8 cellular contexts compared by ENCODE assay signal in genomic region chr12:8780389-8780788, GRCh38. TPM values are rescaled to one million over a fixed set of nuclear protein-coding genes. Genes with fewer than 3 reads are reported as not detected.
A peak's percentile ranks its signal among the peaks of the same experiment; 100 is the strongest.
DNase-seq lines count a peak whose midpoint lies in the region; ATAC-seq, FAIRE-seq and TF ChIP-seq lines count a peak whose summit lies in the region.

No MANE protein-coding gene starts in this region.

- peaks cover 1 to 3% of the 10 kb centered on the region in 2 experiments for H3K36me3 ChIP-seq in keratinocyte (ENCODE audit: control insufficient read depth in 2 of 2, extremely low read depth in 1 of 2, insufficient read depth in 2 of 2, low read length in 2 of 2)

- no peaks in the 10 kb centered on the region for H3K4me1 Mint-ChIP-seq in HFFc6 (ENCODE audit: low read depth)
- peaks cover 46% of the 10 kb centered on the region for H3K4me1 Mint-ChIP-seq in WTC11

- no peaks in the 10 kb centered on the region for H3K4me1 ChIP-seq in keratinocyte (ENCODE audit: control insufficient read depth, extremely low read depth, insufficient read depth, low read length)

- no peak overlapping the region for H3K27ac Mint-ChIP-seq in HFFc6
- peak overlapping the region; percentile 54 for H3K27ac Mint-ChIP-seq in WTC11

- POLR2A ChIA-PET in WTC11 (lab: Charles Lee), result interaction anchor here (0.6 kb wide), 1 partner anchor 35 kb away, joined by 4 read pairs; no protein-coding TSS in a partner anchor

- H3K9me1 ChIP-seq in keratinocyte (ENCODE audit: control insufficient read depth, extremely low read depth, insufficient read depth, low read length), result no peaks in the 10 kb centered on the region

- no peaks in the 10 kb centered on the region for H3K27me3 ChIP-seq in keratinocyte (ENCODE audit: control insufficient read depth, extremely low read depth, insufficient read depth, low read length)

- H3K4me2 ChIP-seq in keratinocyte (ENCODE audit: control insufficient read depth, extremely low read depth, insufficient read depth, low read depth, low read length), result no peak overlapping the region

- no peak overlapping the region for H3K4me3 ChIP-seq in keratinocyte (ENCODE audit: control insufficient read depth in 2 of 3, extremely low read depth in 1 of 3, insufficient read depth in 2 of 3, low read depth in 1 of 3, low read length in 3 of 3)

- no peak overlapping the region for H3K9ac ChIP-seq in keratinocyte (ENCODE audit: control insufficient read depth, extremely low read depth, insufficient read depth, low read length)

- H3K9me3 Mint-ChIP-seq in HFFc6 (no peaks in the 10 kb centered on the region), WTC11 (no peaks in the 10 kb centered on the region)

- no peaks in the 10 kb centered on the region for H3K79me2 ChIP-seq in keratinocyte (ENCODE audit: control insufficient read depth, insufficient read depth, low read length)

- TF ChIP-seq CTCF in HFFc6 (IDR thresholded peaks at IDR 0.05) (peak; percentile 64), WTC11 (IDR thresholded peaks at IDR 0.05) (no peak), keratinocyte (optimal IDR thresholded peaks at IDR 0.05 in 1 of 3, IDR thresholded peaks at IDR 0.05 in 1 of 3, conservative IDR thresholded peaks at IDR 0.05 in 1 of 3; ENCODE audit: extremely low read depth in 1 of 3, insufficient read depth in 2 of 3, low read length in 3 of 3) (peak in 2 of 3 experiments; percentile 37 to 44)

- ATAC-seq in WTC11 (peak; percentile 71), GM18870 (IDR thresholded peaks at IDR 0.05; ENCODE audit: unreplicated experiment) (no peak), HG02870 (IDR thresholded peaks at IDR 0.05; ENCODE audit: unreplicated experiment) (no peak), GM21390 (IDR thresholded peaks at IDR 0.05; ENCODE audit: unreplicated experiment) (no peak)

- CTCF ChIA-PET in WTC11 (lab: Charles Lee), result interaction anchor here (0.6 to 1.1 kb wide), 5 partner anchors 43 to 123 kb away, joined by 3 to 7 read pairs (median 4); no protein-coding TSS in a partner anchor

- FAIRE-seq in keratinocyte (lab: Jason Lieb, UNC), result peak; percentile 26

- dilution Hi-C loops in keratinocyte (cut with MboI; ENCODE audit: extremely low pct_ligation_motif_present, low sequenced_read_pairs), result no loop called here

- H2AFZ ChIP-seq in keratinocyte (ENCODE audit: control insufficient read depth, low read length), result no peak overlapping the region

- H3K4me3 Mint-ChIP-seq in HFFc6 (no peak overlapping the region), WTC11 (no peak overlapping the region)

- no peaks in the 10 kb centered on the region for H4K20me1 ChIP-seq in keratinocyte (ENCODE audit: control insufficient read depth, extremely low read depth, insufficient read depth, low read length)

- H3K27ac ChIP-seq in keratinocyte (ENCODE audit: control insufficient read depth, insufficient read depth, low read length), result no peak overlapping the region

- H3K9me3 ChIP-seq in keratinocyte (ENCODE audit: control insufficient read depth, low read depth, low read length), result no peaks in the 10 kb centered on the region

- H3K36me3 Mint-ChIP-seq in HFFc6 (ENCODE audit: low read depth) (no peaks in the 10 kb centered on the region), WTC11 (peaks cover 31% of the 10 kb centered on the region)

- no peaks in the 10 kb centered on the region for H3K27me3 Mint-ChIP-seq in HFFc6 (ENCODE audit: insufficient read depth)
- no peaks in the 10 kb centered on the region for H3K27me3 Mint-ChIP-seq in WTC11 (ENCODE audit: low read depth)

- DNase-seq in Ammon's horn (ENCODE audit: low spot score) (peak; percentile 50), HFFc6 (peak; percentile 40), WTC11 (ENCODE audit: low spot score) (no peak), keratinocyte (ENCODE audit: low read depth, low spot score) (peak; percentile 21)
- DNase-seq in activated CD4-positive, alpha-beta T cell treated with anti-CD3 and anti-CD28 coated beads for 1 hour, result no peak

TF ChIP-seq in WTC11, 78 proteins besides CTCF, POLR2A, EP300 and RAD21 (continues in another document):
- no peak for TF ChIP-seq PRRX2 (CRISPR knock-in tag; IDR thresholded peaks at IDR 0.05)
- TF ChIP-seq USF2 (CRISPR knock-in tag; IDR thresholded peaks at IDR 0.05), result no peak
- TF ChIP-seq EMX1 (CRISPR knock-in tag; IDR thresholded peaks at IDR 0.05), result no peak
- TF ChIP-seq JUN (CRISPR knock-in tag; IDR thresholded peaks at IDR 0.05), result no peak
- no peak for TF ChIP-seq MAX (CRISPR knock-in tag; IDR thresholded peaks at IDR 0.05)
- TF ChIP-seq E2F1 (CRISPR knock-in tag; IDR thresholded peaks at IDR 0.05), result no peak
- no peak for TF ChIP-seq TCF7 (CRISPR knock-in tag; IDR thresholded peaks at IDR 0.05; ENCODE audit: low read depth)
- TF ChIP-seq ZNF532 (CRISPR knock-in tag; IDR thresholded peaks at IDR 0.05; ENCODE audit: borderline replicate concordance), result no peak
- no peak for TF ChIP-seq ZNF317 (CRISPR knock-in tag; IDR thresholded peaks at IDR 0.05; ENCODE audit: borderline replicate concordance, low read depth)

RNA-seq across cellular contexts. Expression of gene A2ML1, which starts 42.0 kb away (rescaled TPM):
- not detected for total RNA-seq in HFFc6 (2021; fragmentation: NEBNext Ultra II Directional; extraction: Animal tissue kit (Norgen Biotek cat#: 25700))
- 9.1 to 11.5 TPM (median 10.5 TPM) in 3 replicates for total RNA-seq in WTC11 (2021)
- polyA plus RNA-seq in keratinocyte, result 81.1 to 240 TPM (median 98.7 TPM) in 3 replicates
- 189 TPM for polyA plus RNA-seq in keratinocyte (2011; ENCODE audit: low read depth)
- polyA plus RNA-seq in keratinocyte (2011; cell fraction: cytosol; rRNA removed), result 28.3 and 52.7 TPM in 2 replicates
- 281 and 386 TPM in 2 replicates for polyA plus RNA-seq in keratinocyte (2011; cell fraction: nucleus; rRNA removed)
- polyA plus RNA-seq in keratinocyte (2012; ENCODE audit: low replicate concordance), result 58.0 and 207 TPM in 2 replicates
- 115 to 234 TPM (median 131 TPM) in 3 replicates for polyA minus RNA-seq in keratinocyte
- 45.7 TPM for polyA minus RNA-seq in keratinocyte (2011; cell fraction: cytosol; rRNA and poly(A)+ RNA removed)
- 342 and 370 TPM in 2 replicates for polyA minus RNA-seq in keratinocyte (2011; cell fraction: nucleus; rRNA and poly(A)+ RNA removed)

Comparison
In these comparisons a context has a peak if more than half of its experiments do, and no peak if none do; other contexts are left out.
1. DNase-seq: peak in Ammon's horn (single experiment), HFFc6 (single experiment) and keratinocyte (single experiment); none in WTC11 (single experiment) and activated CD4-positive, alpha-beta T cell treated with anti-CD3 and anti-CD28 coated beads for 1 hour (single experiment).